In genomic region chr1:248627971-248628844, GRCh38 we compare ENCODE assay signal across 19 cellular contexts. TPM values are rescaled to one million over a fixed set of nuclear protein-coding genes. Genes with fewer than 3 reads are reported as not detected.
DNase-seq lines count a peak whose midpoint lies in the region; ATAC-seq and TF ChIP-seq lines count a peak whose summit lies in the region.
"Had no signal": no experiment of that assay in that cellular context is flagged by ENCODE, and none has a peak within 500 bp of the region (broad histone marks: within the 10 kb centered on the region; RNA-seq: fewer than 3 reads in every experiment).

No MANE protein-coding gene starts in this region.

- ATAC-seq in GM18511 (IDR thresholded peaks at IDR 0.05; ENCODE audit: unreplicated experiment) (peak; percentile 95), GM21360 (IDR thresholded peaks at IDR 0.05; ENCODE audit: unreplicated experiment) (peak; percentile 94), HG02970 (IDR thresholded peaks at IDR 0.05; ENCODE audit: low FRiP score, unreplicated experiment) (peak; percentile 75), HG03575 (IDR thresholded peaks at IDR 0.05; ENCODE audit: extremely low read depth, insufficient number of reproducible peaks, low FRiP score, unreplicated experiment) (peak; percentile 77), psoas muscle (no peak)
- ATAC-seq: HCT116 had no signal

- no peak for TF ChIP-seq CTCF in psoas muscle (IDR thresholded peaks at IDR 0.05)

- no peaks in the 10 kb centered on the region for H3K4me1 ChIP-seq in psoas muscle

- intact Hi-C loops in psoas muscle (cut with DNase I), result no loop called here

- 78 to 81% (median 78%) methylated on average over 9 of the region's 9 CpGs for WGBS in psoas muscle, 3 donors

- no peak overlapping the region for H3K27ac ChIP-seq in psoas muscle
- H3K27ac ChIP-seq: KMS-11, neutrophil had no signal

- no peak for DNase-seq in NCI-H2107 (lab: John Stamatoyannopoulos, UW)
- DNase-seq in midbrain (lab: John Stamatoyannopoulos, UW), result no peak
- DNase-seq in NCI-H2081 (lab: John Stamatoyannopoulos, UW), result no peak
- no peak for DNase-seq in psoas muscle
- DNase-seq: activated CD4-positive, alpha-beta memory T cell treated with anti-CD3 and anti-CD28 coated beads for 36 hours; GDM1; glutamatergic neuron; NCI-H2081 treated with DMSO at 0.1 percent for 48 hours; stimulated activated CD4-positive, alpha-beta T cell treated with anti-CD3 and anti-CD28 coated beads, Interleukin-12 subunit alpha, Interleukin-12 subunit beta, amount 100 ng/mL, for 4 hours had no signal

- H3K36me3 ChIP-seq in psoas muscle (ENCODE audit: insufficient read depth in 1 of 2, low read depth in 1 of 2), result no peaks in the 10 kb centered on the region
- H3K36me3 ChIP-seq: neutrophil had no signal

- no peaks in the 10 kb centered on the region for H3K27me3 ChIP-seq in psoas muscle (ENCODE audit: insufficient read depth in 3 of 3, low read length in 2 of 3)
- H3K27me3 ChIP-seq: neutrophil had no signal

- H3K4me3 ChIP-seq in psoas muscle, result no peak overlapping the region

- no peaks in the 10 kb centered on the region for H3K9me3 ChIP-seq in psoas muscle
- H3K9me3 ChIP-seq: neutrophil had no signal

RNA-seq across cellular contexts. Expression of gene OR2T11, which starts 6.7 kb away (rescaled TPM):
- total RNA-seq in psoas muscle, result not detected
- polyA plus RNA-seq in psoas muscle, result not detected
- total RNA-seq: activated CD4-positive, alpha-beta memory T cell treated with anti-CD3 and anti-CD28 coated beads for 36 hours; liver; OCI-LY7 had no signal
- polyA plus RNA-seq: CD14-positive monocyte, liver had no signal

RNA-seq across cellular contexts. Expression of gene OR2T35, which starts 16.9 kb away (rescaled TPM):
- not detected for total RNA-seq in psoas muscle
- not detected for polyA plus RNA-seq in psoas muscle
- total RNA-seq: activated CD4-positive, alpha-beta memory T cell treated with anti-CD3 and anti-CD28 coated beads for 36 hours; liver; OCI-LY7 had no signal
- polyA plus RNA-seq: CD14-positive monocyte, liver had no signal

RNA-seq across cellular contexts. Expression of gene OR2T27, which starts 27.1 kb away (rescaled TPM):
- not detected for total RNA-seq in psoas muscle
- not detected for polyA plus RNA-seq in psoas muscle
- total RNA-seq: activated CD4-positive, alpha-beta memory T cell treated with anti-CD3 and anti-CD28 coated beads for 36 hours; liver; OCI-LY7 had no signal
- polyA plus RNA-seq: CD14-positive monocyte, liver had no signal

RNA-seq across cellular contexts. Expression of gene OR2T10, which starts 30.7 kb away (rescaled TPM):
- total RNA-seq in psoas muscle, result not detected
- not detected for polyA plus RNA-seq in psoas muscle
- total RNA-seq: activated CD4-positive, alpha-beta memory T cell treated with anti-CD3 and anti-CD28 coated beads for 36 hours; liver; OCI-LY7 had no signal
- polyA plus RNA-seq: CD14-positive monocyte, liver had no signal

RNA-seq across cellular contexts. Expression of gene OR2T34, which starts 53.7 kb away (rescaled TPM):
- total RNA-seq in psoas muscle, result not detected
- polyA plus RNA-seq in psoas muscle, result not detected
- total RNA-seq: activated CD4-positive, alpha-beta memory T cell treated with anti-CD3 and anti-CD28 coated beads for 36 hours; liver; OCI-LY7 had no signal
- polyA plus RNA-seq: CD14-positive monocyte, liver had no signal

Comparison
In these comparisons a context has a peak if more than half of its experiments do, and no peak if none do; other contexts are left out.
1. ATAC-seq: peak in GM18511 (single experiment), GM21360 (single experiment), HG02970 (single experiment) and HG03575 (single experiment); none in psoas muscle (0 of 4).